In genomic region chr17:47830991-47831933, GRCh38 we compare ENCODE assay signal across 8 cellular contexts. TPM values are rescaled to one million over a fixed set of nuclear protein-coding genes. Genes with fewer than 3 reads are reported as not detected.
DNase-seq lines count a peak whose midpoint lies in the region; ATAC-seq and TF ChIP-seq lines count a peak whose summit lies in the region.

TSS of gene LRRC46 (plus strand) at chr17:47831670. CDS start at chr17:47831990, 320 bp downstream.
TSS of gene MRPL10 (minus strand) at chr17:47831541. CDS start at chr17:47831511, 30 bp downstream.

- DNase-seq in BE2C, result peak; percentile 95
- DNase-seq in NCI-H460 (ENCODE audit: extremely low read depth, low read depth), result peak; percentile 88
- peak; percentile 85 for DNase-seq in activated CD4-positive, alpha-beta T cell treated with anti-CD3 and anti-CD28 coated beads for 1 hour
- peak; percentile 95 for DNase-seq in choroid plexus epithelial cell (ENCODE audit: low read depth)
- DNase-seq in kidney tubule cell (ENCODE audit: low spot score), result peak; percentile 94
- peak; percentile 74 to 89 for DNase-seq in stimulated activated CD4-positive, alpha-beta T cell treated with anti-CD3 and anti-CD28 coated beads, Interleukin-1b, Interleukin-23, amount 100 ng/mL, for 1 hour (ENCODE audit: low read depth in 2 of 2)

- peaks cover 17% of the 10 kb centered on the region for H3K36me3 ChIP-seq in BE2C

- H3K4me1 ChIP-seq in BE2C, result no peaks in the 10 kb centered on the region

- no peaks in the 10 kb centered on the region for H3K27me3 ChIP-seq in BE2C

- TF ChIP-seq CTCF in BE2C (IDR thresholded peaks at IDR 0.05; ENCODE audit: low read depth, low read length) (peak; percentile 65), choroid plexus epithelial cell (conservative IDR thresholded peaks at IDR 0.05; ENCODE audit: low read depth, low read length) (peak; percentile 61)

- peak; percentile 83 for ATAC-seq in HG03432 (IDR thresholded peaks at IDR 0.05; ENCODE audit: unreplicated experiment)

- TF ChIP-seq POLR2A in GM19099 (IDR thresholded peaks at IDR 0.05; ENCODE audit: extremely low read depth, insufficient read length, low read depth), result peak; percentile 99

- peak within 1 kb of the TSS; percentile 99 for H3K4me3 ChIP-seq in BE2C (ENCODE audit: low read depth, low read length)
- peak within 1 kb of the TSS; percentile 99 for H3K4me3 ChIP-seq in choroid plexus epithelial cell (ENCODE audit: low read depth, low read length)

- H3K9me3 ChIP-seq in BE2C, result no peaks in the 10 kb centered on the region

RNA-seq across cellular contexts. Expression of gene LRRC46, which starts in this region (rescaled TPM):
- polyA plus RNA-seq in BE2C (2012; ENCODE audit: insufficient read depth, insufficient read length, low read depth), result 0.51 TPM
- 0.20 TPM in 1 of 2 replicates, not detected in the other for total RNA-seq in NCI-H460 (2014; rRNA removed; shearing (Covaris generic))
- polyA plus RNA-seq in NCI-H460 (2014; cell fraction: nucleus; rRNA removed), result 0.28 TPM in 1 of 2 replicates, not detected in the other

RNA-seq across cellular contexts. Expression of gene MRPL10, which starts in this region (rescaled TPM):
- polyA plus RNA-seq in BE2C (2012; ENCODE audit: insufficient read depth, insufficient read length, low read depth), result 120 TPM
- total RNA-seq in NCI-H460 (2014; rRNA removed; shearing (Covaris generic)), result 70.5 and 72.8 TPM in 2 replicates
- polyA plus RNA-seq in NCI-H460 (2014; cell fraction: nucleus; rRNA removed), result 45.2 and 60.8 TPM in 2 replicates

Comparison
In these comparisons a context has a peak if more than half of its experiments do, and no peak if none do; other contexts are left out.
1. Peak in every context shown above with its lines: DNase-seq, ATAC-seq and H3K4me3 ChIP-seq.